In genomic region chr16:72066747-72067146, GRCh38 we compare ENCODE assay signal across 1 cellular context.
TF ChIP-seq lines count a peak whose summit lies in the region.

No MANE protein-coding gene starts in this region.

TF ChIP-seq in GM12878, 131 proteins besides CTCF, POLR2A, EP300 and RAD21:
- no peak for TF ChIP-seq ESRRA (IDR thresholded peaks at IDR 0.05; ENCODE audit: low read length)
- peak; percentile 60; the same call in 1 of the 2 replicates for TF ChIP-seq SMC3 (IDR thresholded peaks at IDR 0.05; ENCODE audit: borderline replicate concordance, low read length)
TF ChIP-seq in GM12878: peak in this region for 1.
